ENCODE assay signal across 9 cellular contexts in the genomic region with DNA sequence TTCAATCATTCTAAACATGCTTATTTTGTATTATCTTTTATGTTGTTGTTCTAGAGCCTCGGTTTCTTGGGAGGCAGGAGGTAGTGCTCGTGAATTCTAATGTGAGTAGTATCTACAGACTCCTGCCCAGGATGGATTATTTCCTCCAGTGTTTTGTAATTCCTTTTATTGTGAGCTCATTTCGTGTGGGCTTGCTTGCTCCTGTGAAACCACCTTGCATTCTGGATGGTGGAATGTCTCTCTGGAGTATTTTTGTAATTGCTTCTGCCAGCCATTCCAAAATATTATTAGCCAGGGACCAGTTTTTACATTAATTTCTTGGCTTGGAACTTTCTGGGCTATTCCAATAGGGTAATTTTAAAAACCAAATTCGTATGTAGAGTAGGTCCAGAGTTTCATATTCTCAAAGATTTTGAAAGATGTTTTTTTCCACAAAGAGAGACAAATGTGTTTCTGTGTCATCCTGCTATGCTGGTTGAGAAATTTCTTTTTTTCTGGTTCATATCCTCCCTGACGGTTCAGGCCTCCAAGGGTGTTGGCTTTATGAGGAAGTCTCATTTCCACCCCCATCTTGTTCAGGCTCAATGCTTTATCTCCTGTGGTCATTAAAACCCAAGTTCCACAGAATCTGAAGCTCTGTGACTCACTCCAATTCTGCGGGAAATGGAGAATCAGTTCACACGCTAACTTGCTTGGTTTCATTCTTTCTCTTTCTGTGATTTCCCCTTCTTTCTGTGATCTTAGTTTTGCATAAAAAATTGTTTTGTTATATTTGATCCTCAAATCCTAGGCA. TPM values are rescaled to one million over a fixed set of nuclear protein-coding genes. Genes with fewer than 3 reads are reported as not detected.
DNase-seq lines count a peak whose midpoint lies in the region; ATAC-seq, FAIRE-seq and TF ChIP-seq lines count a peak whose summit lies in the region.
"Had no signal": no experiment of that assay in that cellular context is flagged by ENCODE, and none has a peak within 500 bp of the region (broad histone marks: within the 10 kb centered on the region; RNA-seq: fewer than 3 reads in every experiment).

No MANE protein-coding gene starts in this region.

- H3K4ac ChIP-seq in neuronal stem cell (ENCODE audit: low read length) = no peak overlapping the region

- no peak overlapping the region for H3K27ac ChIP-seq in GM12878 (ENCODE audit: control insufficient read depth, insufficient read depth)
- no peak overlapping the region for H3K27ac ChIP-seq in neuronal stem cell (replicated peaks; ENCODE audit: low read length)

- no peaks in the 10 kb centered on the region for H3K79me1 ChIP-seq in neuronal stem cell (ENCODE audit: low read depth, low read length)

- H3K23ac ChIP-seq in neuronal stem cell (ENCODE audit: low read depth, low read length, poor library complexity) = no peak overlapping the region

- H3K4me2 ChIP-seq in GM12878 (ENCODE audit: control insufficient read depth, insufficient read depth) (no peak overlapping the region), neuronal stem cell (ENCODE audit: insufficient read depth, low read length, poor library complexity, severe bottlenecking) (no peak overlapping the region)

- H3K9me3 ChIP-seq in GM12878 (replicated peaks; ENCODE audit: control insufficient read depth, insufficient read depth, low read length) (no peaks in the 10 kb centered on the region), neuronal stem cell (replicated peaks in 1 of 2; ENCODE audit: control insufficient read depth in 2 of 2, insufficient read depth in 1 of 2, low read depth in 1 of 2, low read length in 2 of 2) (no peaks in the 10 kb centered on the region)

- no peak overlapping the region for H2BK15ac ChIP-seq in neuronal stem cell (ENCODE audit: low read length)

- H3K4me3 ChIP-seq in AG10803 (ENCODE audit: low read length) (peak overlapping the region; percentile 19), GM12878 (no peak overlapping the region), neuronal stem cell (ENCODE audit: low read length in 2 of 2) (no peak overlapping the region)

- no peak overlapping the region for H2AK5ac ChIP-seq in neuronal stem cell (ENCODE audit: low read depth, low read length)

- BruUV-seq in GM12878 (replicated peaks; lab: Mats Ljungman, UMichigan) = no TSS peak

- no peaks in the 10 kb centered on the region for H3K27me3 ChIP-seq in GM12878 (replicated peaks in 1 of 2; ENCODE audit: control insufficient read depth in 2 of 2, insufficient read depth in 2 of 2, low read length in 1 of 2)
- H3K27me3 ChIP-seq in neuronal stem cell (ENCODE audit: control insufficient read depth in 3 of 3, insufficient read depth in 3 of 3, low read depth in 1 of 3, low read length in 3 of 3) = no peaks in the 10 kb centered on the region

- intact Hi-C loops in GM12878 (cut with micrococcal nuclease; ENCODE audit: unreplicated experiment) = no loop called here

- H3K14ac ChIP-seq in neuronal stem cell (ENCODE audit: low read length) = no peak overlapping the region

- H2AFZ ChIP-seq in GM12878 (ENCODE audit: control insufficient read depth, low read depth, low read length) = no peak overlapping the region
- H2AFZ ChIP-seq in neuronal stem cell (ENCODE audit: low read length) = peak overlapping the region; percentile 54

- no peak overlapping the region for H2BK5ac ChIP-seq in neuronal stem cell (ENCODE audit: low read length)

- no peaks in the 10 kb centered on the region for H3K4me1 ChIP-seq in GM12878 (ENCODE audit: control insufficient read depth, insufficient read depth, low read length)
- H3K4me1 ChIP-seq in neuronal stem cell (ENCODE audit: control insufficient read depth in 2 of 2, insufficient read depth in 1 of 2, low read depth in 1 of 2, low read length in 2 of 2) = peaks cover 4 to 7% of the 10 kb centered on the region in 2 donors

- H4K8ac ChIP-seq in neuronal stem cell (ENCODE audit: low read depth, low read length) = no peak overlapping the region

- no peaks in the 10 kb centered on the region for H3K79me2 ChIP-seq in GM12878 (ENCODE audit: control insufficient read depth, insufficient read depth, low read length)

- TF ChIP-seq POLR2A in GM12878 (IDR thresholded peaks at IDR 0.05; ENCODE audit: low read depth, low read length) = no peak

- TF ChIP-seq CTCF in AG10803 (conservative IDR thresholded peaks at IDR 0.05; ENCODE audit: low read length) = no peak
- TF ChIP-seq CTCF in GM12878 (IDR thresholded peaks at IDR 0.05 in 2 of 3, conservative IDR thresholded peaks at IDR 0.05 in 1 of 3; ENCODE audit: control insufficient read depth in 2 of 3, extremely low read depth in 1 of 3, insufficient read depth in 1 of 3, low read depth in 3 of 3, low read length in 3 of 3) = no peak

- no peak overlapping the region for H2BK12ac ChIP-seq in neuronal stem cell (ENCODE audit: low read length)

- RAD21 ChIA-PET in GM12878 (lab: Charles Lee; ENCODE audit: unreplicated experiment) = no interaction called here

- 12% methylated on average over 7 of the region's 7 CpGs for WGBS in GM12878 (ENCODE audit: insufficient coverage, insufficient replicate concordance, low lambda C conversion rate, missing lambda C conversion rate)
- no CpG with 5 or more reads among the region's 7 CpGs for WGBS in neuronal stem cell (ENCODE audit: extremely low coverage in 2 of 2, insufficient read length in 2 of 2, insufficient replicate concordance in 1 of 2), 2 donors

- H3K9ac ChIP-seq in GM12878 (ENCODE audit: control insufficient read depth, insufficient read depth, low read length) (no peak overlapping the region), neuronal stem cell (ENCODE audit: low read depth, low read length, poor library complexity) (no peak overlapping the region)

- H2BK120ac ChIP-seq in neuronal stem cell (ENCODE audit: low read depth, low read length) = no peak overlapping the region

- H4K91ac ChIP-seq in neuronal stem cell (ENCODE audit: low read depth, low read length, poor library complexity) = no peak overlapping the region

- SMC1A ChIA-PET in GM12878 (lab: Charles Lee; ENCODE audit: uncharacterized antibody, unreplicated experiment) = interaction anchor here (0.9 to 3.0 kb wide), 3 partner anchors 8 to 27 kb away, joined by 3 to 8 read pairs (median 5); no protein-coding TSS in a partner anchor

- H3K18ac ChIP-seq in neuronal stem cell (ENCODE audit: low read length) = no peak overlapping the region

- CTCF ChIA-PET in GM12878 (lab: Yijun Ruan, JAX) = interaction anchor here (2.4 to 2.9 kb wide), 2 partner anchors 13 kb away, joined by 8 to 9 read pairs; no protein-coding TSS in a partner anchor

- peak; percentile 98 for DNase-seq in AG10803 (ENCODE audit: low read depth)
- DNase-seq in HK-2 (ENCODE audit: unreplicated experiment) = peak; percentile 11
- peak; percentile 36 for DNase-seq in GM12878 (ENCODE audit: low read depth, low spot score)
- DNase-seq in neuronal stem cell (ENCODE audit: low spot score) = no peak
- DNase-seq in NK-92 (lab: John Stamatoyannopoulos, UW; ENCODE audit: unreplicated experiment) = no peak
- no peak for DNase-seq in mucosa of gallbladder (ENCODE audit: low spot score)
- DNase-seq: activated B cell treated with CpG ODN at 0.5 μM for 24 hours had no signal

- FAIRE-seq in GM12878 (lab: Jason Lieb, UNC) = no peak

- H3K36me3 ChIP-seq in GM12878 (ENCODE audit: control insufficient read depth in 2 of 2, insufficient read depth in 2 of 2, low read length in 1 of 2) (no peaks in the 10 kb centered on the region), neuronal stem cell (replicated peaks in 1 of 2; ENCODE audit: control insufficient read depth in 2 of 2, insufficient read depth in 2 of 2, low read length in 2 of 2) (no peaks in the 10 kb centered on the region)

- TF ChIP-seq RAD21 in GM12878 (IDR thresholded peaks at IDR 0.05; ENCODE audit: insufficient read depth, low read depth, low read length) = no peak

- H4K20me1 ChIP-seq in GM12878 (ENCODE audit: control insufficient read depth, insufficient read depth) = no peaks in the 10 kb centered on the region

- in situ Hi-C loops in GM12878 (cut with MboI) = no loop called here

- TF ChIP-seq EP300 in GM12878 (IDR thresholded peaks at IDR 0.05; ENCODE audit: borderline replicate concordance in 1 of 2, control insufficient read depth in 1 of 2, low read depth in 2 of 2, low read length in 2 of 2) = peak in 1 of 2 experiments; percentile 42; a peak in 1 of 4 replicates

- ATAC-seq in GM12878 = peak; percentile 69
- ATAC-seq in GM19397 (IDR thresholded peaks at IDR 0.05; ENCODE audit: unreplicated experiment) = no peak
- ATAC-seq in GM18519 (IDR thresholded peaks at IDR 0.05; ENCODE audit: low FRiP score, unreplicated experiment) = no peak

- POLR2A ChIA-PET in GM12878 (lab: Charles Lee) = no interaction called here

TF ChIP-seq in GM12878, 131 proteins besides CTCF, POLR2A, EP300 and RAD21 (continues in another document):
- TF ChIP-seq EED (IDR thresholded peaks at IDR 0.05; ENCODE audit: low read depth) (0 out of 2 replicates have a peak, but pooled peaks have one; percentile 41), NFIC (IDR thresholded peaks at IDR 0.05; ENCODE audit: low read depth, low read length) (peak; percentile 69), IKZF2 (IDR thresholded peaks at IDR 0.05) (peak; percentile 65 to 69; a peak in 3 of 4 replicates)

RNA-seq across cellular contexts. Expression of a gene that starts 41.7 kb away (rescaled TPM):
- total RNA-seq in GM12878 (2013; cell fraction: nucleolus; rRNA removed) = 0.75 TPM in 1 of 2 replicates, not detected in the other
- total RNA-seq in GM12878 (2014; rRNA removed) (0.23 and 0.65 TPM in 2 replicates), GM12878 (2014; rRNA removed; fragmentation: Illumina TruSeq; extraction: Trizol) (0.14 and 0.22 TPM in 2 replicates), GM12878 (2021) (0.54 and 0.74 TPM in 2 replicates), mucosa of gallbladder (601 TPM)
- 0.08 TPM for polyA plus RNA-seq in GM12878 (2011; ENCODE audit: low read depth)
- polyA plus RNA-seq in GM12878 (2011; rRNA removed) (0.75 and 1.3 TPM in 2 replicates), GM12878 (2014; fragmentation: Illumina TruSeq; extraction: Trizol) (0.09 and 0.10 TPM in 2 replicates), GM12878 (2014; fragmentation: Nextera tagmentation; extraction: Ambion mirVana) (under 1 TPM; 0.03 to 0.04 TPM), GM12878 (2014; rRNA removed) (0.17 and 0.19 TPM in 2 replicates), GM12878 (2016; fragmentation: Nextera tagmentation; extraction: Ambion mirVana) (under 1 TPM; 0.40 to 0.69 TPM)
- 0.36 and 0.42 TPM in 2 replicates for polyA plus RNA-seq in GM12878 (2011; cell fraction: cytosol; rRNA removed)
- polyA plus RNA-seq in GM12878 (2011; cell fraction: nucleus; rRNA removed) = 0.44 and 0.67 TPM in 2 replicates
- 0.11 and 0.22 TPM in 2 replicates for polyA plus RNA-seq in GM12878 (2012)
- polyA minus RNA-seq in GM12878 (2011; rRNA and poly(A)+ RNA removed) = 0.15 and 0.31 TPM in 2 replicates
- polyA minus RNA-seq in GM12878 (2011; cell fraction: cytosol; rRNA and poly(A)+ RNA removed) = 0.52 TPM in 1 of 2 replicates, not detected in the other
- 0.24 and 0.29 TPM in 2 replicates for polyA minus RNA-seq in GM12878 (2011; cell fraction: nucleus; rRNA and poly(A)+ RNA removed)
- polyA plus RNA-seq in neuronal stem cell (2013, experiment 1 of 2) = 98.6 TPM
- 99.2 TPM for polyA plus RNA-seq in neuronal stem cell (2013, experiment 2 of 2)

Comparison
In these comparisons a context has a peak if more than half of its experiments do, and no peak if none do; other contexts are left out.
1. DNase-seq: peak in AG10803 (single experiment), HK-2 (single experiment) and GM12878 (single experiment); none in neuronal stem cell (single experiment), NK-92 (single experiment) and mucosa of gallbladder (single experiment).
2. RNA of a gene that starts 41.7 kb away (total RNA-seq): 601 TPM in mucosa of gallbladder (single experiment); 0.14 to 0.75 TPM in GM12878; every median in the first group is over 100 times any median in the second.